Comparison of ENCODE assay signal across 18 cellular contexts in the genomic region with DNA sequence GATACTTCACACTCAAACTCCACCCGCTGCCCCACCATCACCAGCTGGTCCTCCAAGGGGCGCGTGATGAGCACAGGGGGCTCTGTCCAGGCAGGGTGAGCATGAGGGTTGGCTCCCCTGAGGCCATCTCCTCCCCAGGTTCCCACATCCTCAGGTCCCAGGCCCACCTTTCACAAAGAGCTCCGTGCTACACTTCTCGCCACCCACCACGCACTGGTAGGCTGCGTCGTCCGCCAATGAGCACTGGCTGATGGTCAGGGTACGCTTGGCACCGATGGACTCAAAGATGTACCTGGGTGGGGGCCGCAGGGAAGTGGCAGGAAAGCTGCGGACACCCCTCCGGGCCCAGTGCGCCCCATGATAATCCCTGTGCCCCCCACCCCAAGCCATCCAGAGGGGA. TPM values are rescaled to one million over a fixed set of nuclear protein-coding genes. Genes with fewer than 3 reads are reported as not detected.
DNase-seq lines count a peak whose midpoint lies in the region; ATAC-seq, FAIRE-seq and TF ChIP-seq lines count a peak whose summit lies in the region.
"Had no signal": no experiment of that assay in that cellular context is flagged by ENCODE, and none has a peak within 500 bp of the region (broad histone marks: within the 10 kb centered on the region; RNA-seq: fewer than 3 reads in every experiment).

No MANE protein-coding gene starts in this region.

- H3K27me3 ChIP-seq in cardiac muscle cell (no peaks in the 10 kb centered on the region), osteoblast (ENCODE audit: insufficient read depth, low read length) (peaks cover 5% of the 10 kb centered on the region)
- H3K27me3 ChIP-seq: BLaER1 had no signal

- intact Hi-C loops in Right ventricle myocardium inferior (cut with DNase I), result no loop called here
- intact Hi-C loops in kidney (cut with DNase I), result no loop called here

- no peak for FAIRE-seq in kidney (lab: Jason Lieb, UNC)

- no peaks in the 10 kb centered on the region for H3K79me2 ChIP-seq in osteoblast (ENCODE audit: insufficient read depth, low read length)

- peaks cover 80% of the 10 kb centered on the region for H3K36me3 ChIP-seq in cardiac muscle cell
- H3K36me3 ChIP-seq in kidney (ENCODE audit: control insufficient read depth in 1 of 2, insufficient read depth in 2 of 2, low read length in 2 of 2), result no peaks in the 10 kb centered on the region
- no peaks in the 10 kb centered on the region for H3K36me3 ChIP-seq in osteoblast (ENCODE audit: insufficient read depth, low read length)
- H3K36me3 ChIP-seq: BLaER1 had no signal

- TF ChIP-seq CTCF in cardiac muscle cell (IDR thresholded peaks at IDR 0.05; ENCODE audit: low read depth, low read length) (no peak), kidney (IDR thresholded peaks at IDR 0.05; ENCODE audit: borderline replicate concordance, extremely low read depth, insufficient read depth) (no peak), osteoblast (IDR thresholded peaks at IDR 0.05; ENCODE audit: extremely low read depth, low read depth, low read length) (no peak)

- no peak for DNase-seq in cardiac muscle cell (ENCODE audit: low read depth in 1 of 2, low spot score in 1 of 2)
- DNase-seq in Right ventricle myocardium inferior (ENCODE audit: missing footprints), result no peak
- DNase-seq in RPMI8226, result peak; percentile 2
- peak; percentile 41 for DNase-seq in kidney
- peak; percentile 3 for DNase-seq in osteoblast (ENCODE audit: insufficient read length, low spot score, missing footprints)
- DNase-seq in NCI-H1694 treated with DMSO at 0.1 percent for 48 hours (lab: John Stamatoyannopoulos, UW), result no peak
- DNase-seq in COR-L47 (lab: John Stamatoyannopoulos, UW), result no peak
- DNase-seq: 8988T, Calu3, DMS79 treated with DMSO at 0.1 percent for 48 hours, GF-D8, GOT3, H9 had no signal

- no peak overlapping the region for H3K4me3 ChIP-seq in cardiac muscle cell
- H3K4me3 ChIP-seq in kidney (ENCODE audit: low read length in 2 of 2), result no peak overlapping the region
- H3K4me3 ChIP-seq in osteoblast (ENCODE audit: insufficient read depth, low read length), result no peak overlapping the region
- H3K4me3 ChIP-seq: BLaER1 had no signal

- H2AFZ ChIP-seq in osteoblast (ENCODE audit: low read length), result no peak overlapping the region

- no peaks in the 10 kb centered on the region for H3K9me3 ChIP-seq in cardiac muscle cell (ENCODE audit: low read depth)
- no peaks in the 10 kb centered on the region for H3K9me3 ChIP-seq in kidney (ENCODE audit: control insufficient read depth in 1 of 2, low read length in 2 of 2)
- H3K9me3 ChIP-seq in osteoblast (ENCODE audit: low read depth, low read length), result no peaks in the 10 kb centered on the region
- H3K9me3 ChIP-seq: BLaER1 had no signal

- no peak overlapping the region for H3K4me2 ChIP-seq in osteoblast (ENCODE audit: insufficient read depth, low read length)
- H3K4me2 ChIP-seq: BLaER1 had no signal

- H3K27ac ChIP-seq in cardiac muscle cell, result peak overlapping the region; percentile 28
- H3K27ac ChIP-seq in kidney (ENCODE audit: low read depth in 2 of 2, low read length in 2 of 2), result no peak overlapping the region
- no peak overlapping the region for H3K27ac ChIP-seq in osteoblast (ENCODE audit: low read depth, low read length)
- H3K27ac ChIP-seq: BLaER1 had no signal

- no peak overlapping the region for H3K9ac ChIP-seq in kidney (ENCODE audit: low read length in 2 of 2)
- H3K9ac ChIP-seq: BLaER1 had no signal

- ATAC-seq in Right ventricle myocardium inferior, result no peak

- no peaks in the 10 kb centered on the region for H4K20me1 ChIP-seq in osteoblast (ENCODE audit: insufficient read depth, low read length)
- H4K20me1 ChIP-seq: BLaER1 had no signal

- no peaks in the 10 kb centered on the region for H3K4me1 ChIP-seq in cardiac muscle cell (ENCODE audit: low read depth)
- no peaks in the 10 kb centered on the region for H3K4me1 ChIP-seq in kidney (ENCODE audit: control insufficient read depth in 1 of 2, insufficient read depth in 1 of 2, low read depth in 1 of 2, low read length in 2 of 2)
- H3K4me1 ChIP-seq in osteoblast (ENCODE audit: insufficient read depth, low read length), result no peaks in the 10 kb centered on the region

RNA-seq across cellular contexts. Expression of a gene that starts 9.6 kb away (rescaled TPM):
- 489 and 605 TPM in 2 replicates for total RNA-seq in cardiac muscle cell
- polyA plus RNA-seq in cardiac muscle cell, result 476 and 751 TPM in 2 replicates
- total RNA-seq in Right ventricle myocardium inferior, result 2,397 TPM
- 0.19 TPM for total RNA-seq in kidney
- 0.52 TPM for polyA plus RNA-seq in kidney (ENCODE audit: insufficient read depth, low read depth, low replicate concordance)
- total RNA-seq in osteoblast, result not detected in 2 replicates
- total RNA-seq: A673; Calu3; CD4-positive, alpha-beta memory T cell; H9; HT-29 had no signal
- polyA plus RNA-seq: AG04450; CD4-positive, alpha-beta memory T cell had no signal

RNA-seq across cellular contexts. Expression of a gene that starts 35.5 kb away (rescaled TPM):
- not detected in 2 replicates for total RNA-seq in cardiac muscle cell
- polyA plus RNA-seq in cardiac muscle cell, result 0.56 and 1.3 TPM in 2 replicates
- 14.6 TPM for total RNA-seq in Right ventricle myocardium inferior
- total RNA-seq in kidney, result 39.8 TPM
- polyA plus RNA-seq in kidney (ENCODE audit: insufficient read depth, low read depth, low replicate concordance), result 7.3 TPM
- not detected in 2 replicates for total RNA-seq in osteoblast
- total RNA-seq: A673, Calu3, H9, HT-29 had no signal
- polyA plus RNA-seq: AG04450 had no signal

Comparison
In these comparisons a context has a peak if more than half of its experiments do, and no peak if none do; other contexts are left out.
1. RNA of a gene that starts 35.5 kb away (total RNA-seq): 39.8 TPM in kidney (single experiment) and 14.6 TPM in Right ventricle myocardium inferior (single experiment); not detected in cardiac muscle cell and not detected in osteoblast; every median in the first group is over 10 times any median in the second.
2. DNase-seq: peak in RPMI8226 (single experiment), kidney (single experiment) and osteoblast (single experiment); none in cardiac muscle cell (0 of 2), Right ventricle myocardium inferior (single experiment), NCI-H1694 treated with DMSO at 0.1 percent for 48 hours (single experiment) and COR-L47 (single experiment).
3. RNA of a gene that starts 9.6 kb away (total RNA-seq): 2,397 TPM in Right ventricle myocardium inferior (single experiment) and 489 to 605 TPM in cardiac muscle cell; 0.19 TPM in kidney (single experiment) and not detected in osteoblast; every median in the first group is over 100 times any median in the second.